In genomic region chr10:95963202-95963991, GRCh38 we compare ENCODE assay signal across 14 cellular contexts. TPM values are rescaled to one million over a fixed set of nuclear protein-coding genes. Genes with fewer than 3 reads are reported as not detected.
DNase-seq lines count a peak whose midpoint lies in the region; ATAC-seq and TF ChIP-seq lines count a peak whose summit lies in the region.
"Had no signal": no experiment of that assay in that cellular context is flagged by ENCODE, and none has a peak within 500 bp of the region (broad histone marks: within the 10 kb centered on the region; RNA-seq: fewer than 3 reads in every experiment).

No MANE protein-coding gene starts in this region.

- H3K4me3 Mint-ChIP-seq in effector memory CD8-positive, alpha-beta T cell, result peak overlapping the region; percentile 2 to 16
- H3K4me3 Mint-ChIP-seq: GM23338 had no signal

- H3K9me3 Mint-ChIP-seq in effector memory CD8-positive, alpha-beta T cell, result peaks cover 3 to 6% of the 10 kb centered on the region in 2 donors

- peaks cover 5 to 8% of the 10 kb centered on the region in 2 donors for H3K4me1 Mint-ChIP-seq in effector memory CD8-positive, alpha-beta T cell (ENCODE audit: low read depth in 2 of 2)
- H3K4me1 Mint-ChIP-seq: GM23338 had no signal

- no peak overlapping the region for H3K27ac ChIP-seq in RWPE1
- H3K27ac ChIP-seq: dorsolateral prefrontal cortex, gastrocnemius medialis had no signal

- H3K36me3 Mint-ChIP-seq in effector memory CD8-positive, alpha-beta T cell (ENCODE audit: insufficient read depth), result no peaks in the 10 kb centered on the region

- CTCF ChIA-PET in RWPE1 (lab: Yijun Ruan, JAX), result interaction anchor here (0.7 kb wide), 1 partner anchor 56 kb away, joined by 3 read pairs; no protein-coding TSS in a partner anchor

- no peaks in the 10 kb centered on the region for H3K27me3 Mint-ChIP-seq in effector memory CD8-positive, alpha-beta T cell

- TF ChIP-seq CTCF in GM20000 (IDR thresholded peaks at IDR 0.05; ENCODE audit: extremely low read depth, missing control alignments), result no peak
- no peak for TF ChIP-seq CTCF in RWPE1 (conservative IDR thresholded peaks at IDR 0.05; ENCODE audit: low read depth)

- POLR2A ChIA-PET in RWPE1 (lab: Yijun Ruan, JAX; ENCODE audit: low non-redundant PET), result no interaction called here

- peak overlapping the region; percentile 4 to 10 for H3K27ac Mint-ChIP-seq in effector memory CD8-positive, alpha-beta T cell
- H3K27ac Mint-ChIP-seq: GM23338 had no signal

- ATAC-seq in effector memory CD8-positive, alpha-beta T cell (replicated peaks), result peak; percentile 33
- ATAC-seq in HG03025 (IDR thresholded peaks at IDR 0.05; ENCODE audit: low FRiP score, unreplicated experiment), result no peak
- no peak for ATAC-seq in GM19397 (IDR thresholded peaks at IDR 0.05; ENCODE audit: unreplicated experiment)
- ATAC-seq: gastrocnemius medialis, GM23338 had no signal

- DNase-seq in GDM1 (lab: John Stamatoyannopoulos, UW) (peak; percentile 29), GM20000 (ENCODE audit: low spot score) (peak; percentile 10), SK-N-DZ (ENCODE audit: low spot score) (peak; percentile 10), RWPE1 (ENCODE audit: low spot score) (no peak), epidermal melanocyte (ENCODE audit: insufficient read length, low spot score) (no peak)
- DNase-seq in effector memory CD8-positive, alpha-beta T cell, result no peak
- DNase-seq: Calu3, dorsolateral prefrontal cortex, gastrocnemius medialis, IMR-90, kidney glomerular epithelial cell had no signal

RNA-seq across cellular contexts. Expression of gene CC2D2B, which starts 55.6 kb away (rescaled TPM):
- 0.08 and 0.19 TPM in 2 replicates for polyA plus RNA-seq in SK-N-DZ (2014; cell fraction: cytosol; rRNA removed)
- polyA plus RNA-seq in SK-N-DZ (2014; cell fraction: nucleus; rRNA removed), result 0.73 TPM in 1 of 2 replicates, not detected in the other
- polyA plus RNA-seq: IMR-90 had no signal

Comparison
In these comparisons a context has a peak if more than half of its experiments do, and no peak if none do; other contexts are left out.
1. DNase-seq: peak in GDM1 (single experiment), GM20000 (single experiment) and SK-N-DZ (single experiment); none in effector memory CD8-positive, alpha-beta T cell (0 of 3), RWPE1 (single experiment) and epidermal melanocyte (single experiment).